In the genomic region with DNA sequence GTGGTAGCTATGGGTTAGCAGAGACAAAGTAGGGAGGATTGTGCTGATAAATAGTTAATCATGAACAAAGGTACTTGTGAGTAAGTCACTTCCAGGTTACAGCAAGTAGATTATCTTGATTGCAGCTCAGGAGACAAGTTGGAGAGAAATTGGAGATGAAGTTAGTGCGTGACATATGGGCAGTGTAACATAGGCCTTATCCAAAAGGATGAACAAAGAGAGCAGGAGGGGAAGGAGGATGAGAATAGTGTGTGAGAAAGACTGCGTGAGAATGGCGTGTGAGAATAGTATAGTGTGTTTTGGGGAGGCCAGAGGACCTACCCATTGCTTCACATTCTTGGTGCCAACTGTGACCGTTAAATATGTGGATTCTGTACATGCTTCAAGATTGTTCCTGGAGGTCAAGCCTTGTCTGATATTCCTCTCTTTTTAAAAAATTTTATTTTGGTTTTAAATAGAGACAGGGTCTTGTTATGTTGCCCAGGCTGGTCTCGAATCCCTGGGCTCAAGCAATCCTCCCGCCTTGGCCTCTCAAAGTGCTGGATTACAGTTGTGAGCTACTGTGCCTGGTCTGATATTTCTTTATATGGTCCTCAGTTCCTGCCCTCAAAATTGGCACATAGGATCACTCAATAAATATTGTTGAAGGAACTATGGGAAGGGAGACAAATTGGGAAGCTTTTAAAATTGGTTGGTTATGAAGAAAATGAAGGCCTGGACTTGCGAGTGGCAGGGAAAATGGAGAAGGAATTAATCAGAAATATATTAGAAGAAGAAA, we compare ENCODE assay signal across 11 cellular contexts. TPM values are rescaled to one million over a fixed set of nuclear protein-coding genes. Genes with fewer than 3 reads are reported as not detected.
DNase-seq lines count a peak whose midpoint lies in the region; ATAC-seq, FAIRE-seq and TF ChIP-seq lines count a peak whose summit lies in the region.
"Had no signal": no experiment of that assay in that cellular context is flagged by ENCODE, and none has a peak within 500 bp of the region (broad histone marks: within the 10 kb centered on the region; RNA-seq: fewer than 3 reads in every experiment).

No MANE protein-coding gene starts in this region.

- no peak overlapping the region for H4K91ac ChIP-seq in trophoblast cell (ENCODE audit: low read depth, low read length)

- intact Hi-C loops in Calu3 (cut with micrococcal nuclease; ENCODE audit: unreplicated experiment) = loop anchor here (2.0 kb wide), 2 partner anchors 80 to 114 kb away; no protein-coding TSS in a partner anchor

- H4K12ac ChIP-seq in trophoblast cell (ENCODE audit: low read depth, low read length) = no peak overlapping the region

- H3K4me1 ChIP-seq in trophoblast cell (ENCODE audit: control insufficient read depth in 1 of 2, insufficient read depth in 2 of 2, low read length in 2 of 2) = peaks cover 5% of the 10 kb centered on the region in 2 experiments
- peaks cover 2% of the 10 kb centered on the region; the same call in 1 of the 2 replicates for H3K4me1 ChIP-seq in SJCRH30

- H3K36me3 Mint-ChIP-seq in Calu3 (ENCODE audit: insufficient read depth, unreplicated experiment) = peaks cover 71% of the 10 kb centered on the region

- H2AFZ ChIP-seq in trophoblast cell (ENCODE audit: insufficient read depth, low read length, poor library complexity) = no peak overlapping the region

- no peak for TF ChIP-seq CTCF in Calu3 (IDR thresholded peaks at IDR 0.05; ENCODE audit: unreplicated experiment)
- no peak for TF ChIP-seq CTCF in fibroblast of pulmonary artery (IDR thresholded peaks at IDR 0.05; ENCODE audit: low read length, missing control alignments)

- H3K27ac Mint-ChIP-seq in Calu3 (ENCODE audit: unreplicated experiment) = peak overlapping the region; percentile 98

- CTCF ChIA-PET in Calu3 (lab: Charles Lee) = interaction anchor here (1.4 to 3.7 kb wide), 4 partner anchors 25 to 113 kb away, joined by 5 to 16 read pairs (median 14); no protein-coding TSS in a partner anchor

- no peaks in the 10 kb centered on the region for H3K27me3 Mint-ChIP-seq in Calu3 (ENCODE audit: unreplicated experiment)

- no peak overlapping the region for H2BK120ac ChIP-seq in trophoblast cell (ENCODE audit: insufficient read depth, low read length, poor library complexity)

- H3K27ac ChIP-seq in trophoblast cell (ENCODE audit: low read depth, low read length) = no peak overlapping the region
- no peak overlapping the region for H3K27ac ChIP-seq in SJCRH30

- no peak overlapping the region for H2AK5ac ChIP-seq in trophoblast cell (ENCODE audit: low read length)

- FAIRE-seq in RCC 7860 (lab: Jason Lieb, UNC) = peak; percentile 67
- no peak for FAIRE-seq in GM19239 (lab: Jason Lieb, UNC)

- H3K4ac ChIP-seq in trophoblast cell (ENCODE audit: low read depth, low read length) = peak overlapping the region; percentile 84

- H3K27me3 ChIP-seq in trophoblast cell (ENCODE audit: insufficient read depth, low read length) (no peaks in the 10 kb centered on the region), SJCRH30 (no peaks in the 10 kb centered on the region)
- H3K27me3 ChIP-seq: Peyer's patch had no signal

- peak overlapping the region; percentile 97 for H3K4me3 Mint-ChIP-seq in Calu3 (ENCODE audit: low read depth, unreplicated experiment)

- DNase-seq in Calu3 (no peak), RCC 7860 (ENCODE audit: low spot score) (peak; percentile 29), fibroblast of pulmonary artery (ENCODE audit: low read depth) (no peak), trophoblast cell (no peak), SJCRH30 (no peak), GM19239 (ENCODE audit: insufficient read length, low spot score) (no peak), KG1 (lab: John Stamatoyannopoulos, UW) (no peak)
- DNase-seq: effector CD4-positive, alpha-beta T cell; NCI-H1092 treated with DMSO at 0.1 percent for 48 hours; Peyer's patch had no signal

- no TSS peak for BruUV-seq in Calu3 (replicated peaks; lab: Mats Ljungman, UMichigan)

- H4K8ac ChIP-seq in trophoblast cell (ENCODE audit: low read depth, low read length) = no peak overlapping the region

- no peak overlapping the region for H2BK12ac ChIP-seq in trophoblast cell (ENCODE audit: low read length)

- no peak overlapping the region for H3K23ac ChIP-seq in trophoblast cell (ENCODE audit: low read length)

- no peaks in the 10 kb centered on the region for H3K9me3 ChIP-seq in trophoblast cell (ENCODE audit: insufficient read depth, low read depth, low read length)
- no peaks in the 10 kb centered on the region for H3K9me3 ChIP-seq in SJCRH30 (replicated peaks)
- H3K9me3 ChIP-seq: Peyer's patch had no signal

- H3K9ac ChIP-seq in trophoblast cell (ENCODE audit: low read length) = no peak overlapping the region

- no peak overlapping the region for H3K18ac ChIP-seq in trophoblast cell (ENCODE audit: low read length)

- H3K4me1 Mint-ChIP-seq in Calu3 (ENCODE audit: low read depth, unreplicated experiment) = peaks cover 37% of the 10 kb centered on the region

- H3K9me3 Mint-ChIP-seq in Calu3 (ENCODE audit: low read depth, unreplicated experiment) = no peaks in the 10 kb centered on the region

- no peak overlapping the region for H3K14ac ChIP-seq in trophoblast cell (ENCODE audit: low read length)

- no peaks in the 10 kb centered on the region for H3K36me3 ChIP-seq in trophoblast cell (ENCODE audit: control insufficient read depth in 1 of 2, insufficient read depth in 2 of 2, low read length in 2 of 2)
- no peaks in the 10 kb centered on the region for H3K36me3 ChIP-seq in SJCRH30
- H3K36me3 ChIP-seq: Peyer's patch had no signal

- H3K79me2 ChIP-seq in trophoblast cell (ENCODE audit: control insufficient read depth, insufficient read depth, low read length, poor library complexity) = peaks cover 22% of the 10 kb centered on the region

- peaks cover 18% of the 10 kb centered on the region for H3K79me1 ChIP-seq in trophoblast cell (ENCODE audit: low read length)

- ATAC-seq in GM18868 (IDR thresholded peaks at IDR 0.05; ENCODE audit: unreplicated experiment) = no peak

- H2BK5ac ChIP-seq in trophoblast cell (ENCODE audit: low read depth, low read length, poor library complexity) = no peak overlapping the region

- 100% methylated on average over 2 of the region's 7 CpGs for WGBS in trophoblast cell (ENCODE audit: extremely low coverage, insufficient coverage, insufficient read length)

- peak overlapping the region; percentile 43 for H3K4me2 ChIP-seq in trophoblast cell (ENCODE audit: low read length)

- H3K4me3 ChIP-seq in fibroblast of pulmonary artery (replicated peaks; ENCODE audit: low read depth, low read length) = peak overlapping the region; percentile 98
- no peak overlapping the region for H3K4me3 ChIP-seq in trophoblast cell (ENCODE audit: low read depth, low read length)
- H3K4me3 ChIP-seq in SJCRH30 = no peak overlapping the region

RNA-seq across cellular contexts. Expression of a gene that starts 3.2 kb away (rescaled TPM):
- 234 and 237 TPM in 2 replicates for total RNA-seq in Calu3 (2022)
- 100 and 103 TPM in 2 replicates for polyA plus RNA-seq in trophoblast cell (2013)
- 45.5 and 48.1 TPM in 2 replicates for total RNA-seq in SJCRH30 (2014; rRNA removed; shearing (Covaris generic))
